ENCODE assay signal across 1 cellular context in the genomic region with DNA sequence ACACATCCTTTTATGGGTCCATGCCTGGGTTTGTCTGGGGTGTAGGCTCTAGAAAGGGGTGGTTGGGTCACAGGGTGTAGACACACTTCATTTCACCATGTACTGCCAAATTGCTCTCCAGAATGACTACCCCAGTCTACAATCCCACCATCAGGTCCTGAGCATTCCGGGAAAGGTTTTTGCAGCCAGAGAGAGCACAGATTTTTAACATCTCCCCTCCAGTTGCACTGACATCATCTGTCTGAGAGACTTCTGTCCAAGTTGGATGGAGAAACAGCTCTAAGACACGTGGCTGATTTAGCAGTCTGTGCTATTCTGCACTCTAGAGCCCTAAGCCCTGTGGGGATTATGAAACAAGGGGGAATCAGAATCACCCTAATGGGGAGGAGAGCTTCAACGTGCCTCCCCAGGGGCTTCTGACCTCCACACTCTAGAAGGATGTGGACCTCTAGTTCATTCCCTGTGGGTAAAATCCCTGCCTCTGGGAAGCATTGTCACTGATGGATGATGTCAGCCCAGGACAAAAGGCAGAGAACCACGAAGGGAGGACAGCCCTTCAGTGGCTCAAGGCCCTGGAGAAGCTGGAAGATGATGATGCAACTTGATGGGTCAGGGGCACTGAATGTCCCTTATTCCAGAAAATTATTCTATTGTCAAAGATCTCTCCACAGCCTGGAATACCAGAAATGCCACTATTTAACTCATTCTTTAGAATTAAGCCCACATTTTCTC.
TF ChIP-seq lines count a peak whose summit lies in the region.

No MANE protein-coding gene starts in this region.

TF ChIP-seq in SK-N-SH, 30 proteins besides CTCF, POLR2A, EP300 and RAD21 (continued from another document):
- TF ChIP-seq, protein P1, sequence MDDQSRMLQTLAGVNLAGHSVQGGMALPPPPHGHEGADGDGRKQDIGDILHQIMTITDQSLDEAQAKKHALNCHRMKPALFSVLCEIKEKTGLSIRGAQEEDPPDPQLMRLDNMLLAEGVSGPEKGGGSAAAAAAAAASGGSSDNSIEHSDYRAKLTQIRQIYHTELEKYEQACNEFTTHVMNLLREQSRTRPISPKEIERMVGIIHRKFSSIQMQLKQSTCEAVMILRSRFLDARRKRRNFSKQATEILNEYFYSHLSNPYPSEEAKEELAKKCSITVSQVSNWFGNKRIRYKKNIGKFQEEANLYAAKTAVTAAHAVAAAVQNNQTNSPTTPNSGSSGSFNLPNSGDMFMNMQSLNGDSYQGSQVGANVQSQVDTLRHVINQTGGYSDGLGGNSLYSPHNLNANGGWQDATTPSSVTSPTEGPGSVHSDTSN (IDR thresholded peaks at IDR 0.05) = no peak
- TF ChIP-seq, protein P2, sequence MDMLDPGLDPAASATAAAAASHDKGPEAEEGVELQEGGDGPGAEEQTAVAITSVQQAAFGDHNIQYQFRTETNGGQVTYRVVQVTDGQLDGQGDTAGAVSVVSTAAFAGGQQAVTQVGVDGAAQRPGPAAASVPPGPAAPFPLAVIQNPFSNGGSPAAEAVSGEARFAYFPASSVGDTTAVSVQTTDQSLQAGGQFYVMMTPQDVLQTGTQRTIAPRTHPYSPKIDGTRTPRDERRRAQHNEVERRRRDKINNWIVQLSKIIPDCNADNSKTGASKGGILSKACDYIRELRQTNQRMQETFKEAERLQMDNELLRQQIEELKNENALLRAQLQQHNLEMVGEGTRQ (IDR thresholded peaks at IDR 0.05; ENCODE audit: borderline replicate concordance, low read depth, low read length) = no peak
- no peak for TF ChIP-seq USF1 (IDR thresholded peaks at IDR 0.05; ENCODE audit: borderline replicate concordance, low read depth)
- TF ChIP-seq, protein P3, sequence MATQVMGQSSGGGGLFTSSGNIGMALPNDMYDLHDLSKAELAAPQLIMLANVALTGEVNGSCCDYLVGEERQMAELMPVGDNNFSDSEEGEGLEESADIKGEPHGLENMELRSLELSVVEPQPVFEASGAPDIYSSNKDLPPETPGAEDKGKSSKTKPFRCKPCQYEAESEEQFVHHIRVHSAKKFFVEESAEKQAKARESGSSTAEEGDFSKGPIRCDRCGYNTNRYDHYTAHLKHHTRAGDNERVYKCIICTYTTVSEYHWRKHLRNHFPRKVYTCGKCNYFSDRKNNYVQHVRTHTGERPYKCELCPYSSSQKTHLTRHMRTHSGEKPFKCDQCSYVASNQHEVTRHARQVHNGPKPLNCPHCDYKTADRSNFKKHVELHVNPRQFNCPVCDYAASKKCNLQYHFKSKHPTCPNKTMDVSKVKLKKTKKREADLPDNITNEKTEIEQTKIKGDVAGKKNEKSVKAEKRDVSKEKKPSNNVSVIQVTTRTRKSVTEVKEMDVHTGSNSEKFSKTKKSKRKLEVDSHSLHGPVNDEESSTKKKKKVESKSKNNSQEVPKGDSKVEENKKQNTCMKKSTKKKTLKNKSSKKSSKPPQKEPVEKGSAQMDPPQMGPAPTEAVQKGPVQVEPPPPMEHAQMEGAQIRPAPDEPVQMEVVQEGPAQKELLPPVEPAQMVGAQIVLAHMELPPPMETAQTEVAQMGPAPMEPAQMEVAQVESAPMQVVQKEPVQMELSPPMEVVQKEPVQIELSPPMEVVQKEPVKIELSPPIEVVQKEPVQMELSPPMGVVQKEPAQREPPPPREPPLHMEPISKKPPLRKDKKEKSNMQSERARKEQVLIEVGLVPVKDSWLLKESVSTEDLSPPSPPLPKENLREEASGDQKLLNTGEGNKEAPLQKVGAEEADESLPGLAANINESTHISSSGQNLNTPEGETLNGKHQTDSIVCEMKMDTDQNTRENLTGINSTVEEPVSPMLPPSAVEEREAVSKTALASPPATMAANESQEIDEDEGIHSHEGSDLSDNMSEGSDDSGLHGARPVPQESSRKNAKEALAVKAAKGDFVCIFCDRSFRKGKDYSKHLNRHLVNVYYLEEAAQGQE (IDR thresholded peaks at IDR 0.05; ENCODE audit: low read depth, low read length) = no peak
- no peak for TF ChIP-seq RFX5 (IDR thresholded peaks at IDR 0.05; ENCODE audit: low read length)
- TF ChIP-seq GABPA (IDR thresholded peaks at IDR 0.05; ENCODE audit: low read depth) = no peak
- no peak for TF ChIP-seq MAX (IDR thresholded peaks at IDR 0.05; ENCODE audit: low read depth)
- TF ChIP-seq SMC3 (IDR thresholded peaks at IDR 0.05; ENCODE audit: low read depth, low read length) = no peak
- no peak for TF ChIP-seq TAF1 (IDR thresholded peaks at IDR 0.05; ENCODE audit: borderline replicate concordance, low read depth, low read length)
